In genomic region chr11:35043933-35044332, GRCh38 we compare ENCODE assay signal across 16 cellular contexts.
A peak's percentile ranks its signal among the peaks of the same experiment; 100 is the strongest.
DNase-seq lines count a peak whose midpoint lies in the region; ATAC-seq and TF ChIP-seq lines count a peak whose summit lies in the region.
"Had no signal": no experiment of that assay in that cellular context is flagged by ENCODE, and none has a peak within 500 bp of the region (broad histone marks: within the 10 kb centered on the region; RNA-seq: fewer than 3 reads in every experiment).

No MANE protein-coding gene starts in this region.

- H3K27me3 Mint-ChIP-seq in CD4-positive, alpha-beta T cell, result no peaks in the 10 kb centered on the region
- H3K27me3 Mint-ChIP-seq in T-helper 17 cell, result no peaks in the 10 kb centered on the region
- H3K27me3 Mint-ChIP-seq: activated naive CD8-positive, alpha-beta T cell had no signal

- intact Hi-C loops in CD4-positive, alpha-beta T cell (cut with DNase I, micrococcal nuclease), result loop anchor here (2.0 to 10.0 kb wide), 2 partner anchors 121 to 621 kb away; partner anchors contain the start of gene TRIM44 (in 1 of the 2)

- CTCF ChIA-PET in CD4-positive, alpha-beta T cell (lab: Charles Lee), result interaction anchor here (0.8 to 3.1 kb wide), 5 partner anchors 15 to 194 kb away, joined by 3 to 13 read pairs (median 3); partner anchors contain the start of gene CD44

- H3K9me3 Mint-ChIP-seq in CD4-positive, alpha-beta T cell, result peaks cover 5% of the 10 kb centered on the region

- no peaks in the 10 kb centered on the region for H3K36me3 Mint-ChIP-seq in CD4-positive, alpha-beta T cell (ENCODE audit: low read depth)
- H3K36me3 Mint-ChIP-seq in T-helper 17 cell (ENCODE audit: low read depth), result no peaks in the 10 kb centered on the region
- H3K36me3 Mint-ChIP-seq: neural progenitor cell had no signal

- H3K27ac Mint-ChIP-seq in CD4-positive, alpha-beta T cell, result peak overlapping the region; percentile 92
- H3K27ac Mint-ChIP-seq in T-helper 17 cell, result peak overlapping the region; percentile 98
- H3K27ac Mint-ChIP-seq: HFFc6, neural progenitor cell had no signal

- POLR2A ChIA-PET in CD4-positive, alpha-beta T cell (lab: Charles Lee), result interaction anchor here (1.1 to 3.3 kb wide), 7 partner anchors 21 to 121 kb away, joined by 3 to 34 read pairs (median 4); partner anchors contain the start of gene CD44

- ATAC-seq in CD4-positive, alpha-beta T cell (ENCODE audit: poor library complexity), result no peak
- no peak for ATAC-seq in T-helper 17 cell
- ATAC-seq in GM21381 (IDR thresholded peaks at IDR 0.05; ENCODE audit: unreplicated experiment), result no peak
- ATAC-seq: left colon had no signal

- no peaks in the 10 kb centered on the region for H3K9me3 ChIP-seq in CD4-positive, alpha-beta T cell (ENCODE audit: control insufficient read depth, low read length)
- no peaks in the 10 kb centered on the region for H3K9me3 ChIP-seq in T-helper 17 cell (ENCODE audit: control insufficient read depth, low read length, poor library complexity, severe bottlenecking)

- no peaks in the 10 kb centered on the region for H3K27me3 ChIP-seq in CD4-positive, alpha-beta T cell (ENCODE audit: control insufficient read depth, insufficient read depth, low read length)
- H3K27me3 ChIP-seq: neural progenitor cell had no signal

- no peak for TF ChIP-seq CTCF in CD4-positive, alpha-beta T cell (IDR thresholded peaks at IDR 0.05)

- DNase-seq in CD4-positive, alpha-beta T cell, result no peak
- DNase-seq in KBM-7 (peak; percentile 51), T-helper 17 cell (no peak), iris pigment epithelial cell (ENCODE audit: low read depth) (peak; percentile 15), NCI-H82 treated with DMSO at 0.1 percent for 48 hours (lab: John Stamatoyannopoulos, UW; ENCODE audit: unreplicated experiment) (no peak), NCI-H146 treated with DMSO at 0.1 percent for 48 hours (lab: John Stamatoyannopoulos, UW; ENCODE audit: unreplicated experiment) (no peak), NCI-H1092 treated with DMSO at 0.1 percent for 48 hours (lab: John Stamatoyannopoulos, UW) (no peak)
- DNase-seq: activated CD8-positive, alpha-beta memory T cell treated with anti-CD3 and anti-CD28 coated beads, Interleukin-2, amount 50 U/mL, for 4 hours; HFFc6; left colon; NCI-H1092; NCI-H526; SHP77 had no signal

- in situ Hi-C loops in KBM-7 (cut with MboI; ENCODE audit: low pct_unique_long_range_greater_than_20kb, low sequenced_read_pairs), result no loop called here

- H3K4me1 Mint-ChIP-seq in CD4-positive, alpha-beta T cell (ENCODE audit: low read depth), result peaks cover 93% of the 10 kb centered on the region
- H3K4me1 Mint-ChIP-seq in T-helper 17 cell, result peaks cover 58% of the 10 kb centered on the region
- H3K4me1 Mint-ChIP-seq: neural progenitor cell had no signal

- peak overlapping the region; percentile 9 for H3K27ac ChIP-seq in CD4-positive, alpha-beta T cell (ENCODE audit: low read depth, low read length)
- H3K27ac ChIP-seq: neural progenitor cell had no signal

- no peak overlapping the region for H3K4me3 Mint-ChIP-seq in CD4-positive, alpha-beta T cell
- H3K4me3 Mint-ChIP-seq in T-helper 17 cell, result no peak overlapping the region
- H3K4me3 Mint-ChIP-seq: HFFc6, neural progenitor cell had no signal

Comparison
In these comparisons a context has a peak if more than half of its experiments do, and no peak if none do; other contexts are left out.
1. DNase-seq: peak in KBM-7 (single experiment) and iris pigment epithelial cell (single experiment); none in CD4-positive, alpha-beta T cell (0 of 10), T-helper 17 cell (0 of 3), NCI-H82 treated with DMSO at 0.1 percent for 48 hours (single experiment), NCI-H146 treated with DMSO at 0.1 percent for 48 hours (single experiment) and NCI-H1092 treated with DMSO at 0.1 percent for 48 hours (single experiment).